Comparison of ENCODE assay signal across 8 cellular contexts in the genomic region with DNA sequence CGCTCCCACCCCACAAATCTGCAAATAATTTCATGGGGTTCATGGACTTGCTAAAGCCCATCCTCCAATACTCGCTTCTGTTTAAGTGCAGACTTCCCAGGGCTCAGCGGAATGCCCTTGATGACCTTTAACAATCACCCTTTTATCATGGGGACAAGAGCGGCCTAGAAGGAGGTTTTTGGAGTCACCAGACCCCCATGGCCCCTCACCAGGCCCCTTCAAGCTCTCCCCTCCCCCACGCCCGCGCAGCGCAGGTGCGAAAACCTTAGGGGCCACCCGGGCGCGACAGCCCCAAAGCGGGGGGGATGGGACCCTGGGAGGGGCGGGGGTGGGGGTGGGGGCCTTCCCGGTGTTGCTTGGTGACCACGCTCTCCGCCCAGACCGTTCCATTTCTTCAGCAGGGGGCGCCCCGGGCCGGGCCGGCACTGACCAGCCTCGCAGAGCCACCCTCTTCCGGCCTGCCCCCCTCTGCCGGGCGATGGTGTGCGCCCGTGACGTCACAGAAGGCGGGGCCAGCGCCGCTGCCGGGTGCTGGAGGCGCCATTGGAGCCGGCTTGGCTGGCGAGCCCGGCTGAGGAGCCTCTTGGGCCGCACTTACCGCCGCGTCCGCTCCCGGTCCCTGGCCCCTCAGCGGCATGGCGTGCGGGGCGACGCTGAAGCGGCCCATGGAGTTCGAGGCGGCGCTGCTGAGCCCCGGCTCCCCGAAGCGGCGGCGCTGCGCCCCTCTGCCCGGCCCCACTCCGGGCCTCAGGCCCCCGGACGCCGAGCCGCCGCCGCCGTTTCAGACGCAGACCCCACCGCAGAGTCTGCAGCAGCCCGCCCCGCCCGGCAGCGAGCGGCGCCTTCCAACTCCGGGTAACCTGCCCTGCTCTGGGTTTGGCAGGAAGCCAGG. TPM values are rescaled to one million over a fixed set of nuclear protein-coding genes. Genes with fewer than 3 reads are reported as not detected.
DNase-seq lines count a peak whose midpoint lies in the region; ATAC-seq lines count a peak whose summit lies in the region.

A gene with protein sequence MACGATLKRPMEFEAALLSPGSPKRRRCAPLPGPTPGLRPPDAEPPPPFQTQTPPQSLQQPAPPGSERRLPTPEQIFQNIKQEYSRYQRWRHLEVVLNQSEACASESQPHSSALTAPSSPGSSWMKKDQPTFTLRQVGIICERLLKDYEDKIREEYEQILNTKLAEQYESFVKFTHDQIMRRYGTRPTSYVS (plus strand): TSS at position 531 of the 892 bp plus-strand sequence. CDS start 105 bp downstream, at position 636.

- no peaks in the 10 kb centered on the region for H3K9me3 ChIP-seq in effector memory CD4-positive, alpha-beta T cell (ENCODE audit: control insufficient read depth, low read length)

- peaks cover 32% of the 10 kb centered on the region for H3K4me1 ChIP-seq in effector memory CD4-positive, alpha-beta T cell (ENCODE audit: control insufficient read depth, insufficient read depth, low read length, poor library complexity, severe bottlenecking)

- peak; percentile 90 for ATAC-seq in GM21360 (IDR thresholded peaks at IDR 0.05; ENCODE audit: unreplicated experiment)

- peak within 1 kb of the TSS; percentile 91 for H3K27ac ChIP-seq in effector memory CD4-positive, alpha-beta T cell (ENCODE audit: insufficient read depth, low read length, poor library complexity, severe bottlenecking)

- DNase-seq in COLO668 (lab: John Stamatoyannopoulos, UW; ENCODE audit: unreplicated experiment), result peak; percentile 99
- DNase-seq in HT-29 (ENCODE audit: low spot score), result peak; percentile 96
- peak; percentile 98 for DNase-seq in NK-92 treated with Interleukin-12 subunit alpha and Interleukin-12 subunit beta, amount 100 ng/mL, for 24 hours (lab: John Stamatoyannopoulos, UW)
- peak; percentile 91 to 96 for DNase-seq in activated CD8-positive, alpha-beta memory T cell treated with anti-CD3 and anti-CD28 coated beads for 4 hours (ENCODE audit: low read depth in 2 of 2)
- DNase-seq in effector memory CD4-positive, alpha-beta T cell, result peak; percentile 85 to 90 (median 88)
- DNase-seq in medulla oblongata (ENCODE audit: extremely low spot score), result peak; percentile 97
- peak; percentile 96 to 98 (median 97) for DNase-seq in stimulated activated CD4-positive, alpha-beta T cell treated with anti-CD3 and anti-CD28 coated beads, TNF-alpha, amount 100 ng/mL, for 48 hours (ENCODE audit: low read depth in 3 of 3)

- no peaks in the 10 kb centered on the region for H3K27me3 ChIP-seq in effector memory CD4-positive, alpha-beta T cell (replicated peaks; ENCODE audit: control insufficient read depth, insufficient read depth, low read length, poor library complexity, severe bottlenecking)

- peak within 1 kb of the TSS; percentile 85 for H3K4me3 ChIP-seq in effector memory CD4-positive, alpha-beta T cell (ENCODE audit: insufficient read depth, low read depth, low read length, poor library complexity, severe bottlenecking)

- H3K36me3 ChIP-seq in effector memory CD4-positive, alpha-beta T cell (ENCODE audit: control insufficient read depth, insufficient read depth, low read length), result no peaks in the 10 kb centered on the region

RNA-seq across cellular contexts. Expression of the gene that starts here (rescaled TPM):
- 70.7 and 79.6 TPM in 2 replicates for total RNA-seq in HT-29 (2014; rRNA removed; shearing (Covaris generic))

Comparison
In these comparisons a context has a peak if more than half of its experiments do, and no peak if none do; other contexts are left out.
1. Peak in every context shown above with its lines: DNase-seq, ATAC-seq, H3K4me3 ChIP-seq and H3K27ac ChIP-seq.